Comparison of ENCODE assay signal across 8 cellular contexts in the genomic region with DNA sequence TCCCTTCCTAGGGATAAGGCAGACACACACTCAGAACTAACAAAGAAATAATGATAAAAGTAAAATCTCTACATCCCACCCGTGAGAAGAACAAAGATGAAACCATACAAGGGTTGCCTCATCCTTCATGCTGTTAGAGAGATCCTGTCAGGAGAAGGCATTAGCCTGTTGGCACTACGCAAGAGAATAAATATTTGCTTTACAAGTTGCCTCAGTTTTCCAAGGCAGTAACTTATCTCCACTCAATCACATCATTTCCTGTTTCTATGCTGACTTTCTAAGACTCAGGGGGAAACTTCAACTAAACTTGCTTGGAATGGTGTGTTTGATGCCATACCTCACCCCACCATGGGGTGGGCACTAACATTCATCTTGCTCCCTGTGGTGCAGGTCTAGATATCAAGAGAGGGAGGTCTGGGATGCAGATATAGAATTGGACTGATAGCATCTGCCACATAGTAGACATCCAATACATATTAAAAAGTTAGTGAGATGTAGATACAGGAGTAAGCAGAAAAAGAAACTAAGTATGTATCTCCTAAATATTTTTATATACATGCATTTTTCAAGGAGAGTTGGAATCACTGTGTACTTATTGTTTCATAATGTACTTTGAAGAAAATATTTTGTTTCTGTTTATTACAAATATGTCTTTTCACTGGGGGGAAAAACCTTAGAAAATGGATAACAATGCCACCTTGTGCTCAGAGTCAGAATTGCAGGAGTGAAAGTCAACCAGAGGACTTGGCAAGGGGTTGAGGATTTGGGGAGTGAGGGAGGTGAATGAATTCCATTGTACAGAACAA. TPM values are rescaled to one million over a fixed set of nuclear protein-coding genes. Genes with fewer than 3 reads are reported as not detected.
DNase-seq lines count a peak whose midpoint lies in the region; ATAC-seq lines count a peak whose summit lies in the region.

No MANE protein-coding gene starts in this region.

- H3K27ac ChIP-seq in GM23248 (0 out of 2 replicates have a peak overlapping the region, but pooled peaks have one; percentile 24), mesenchymal stem cell (ENCODE audit: low read length, poor library complexity, severe bottlenecking) (no peak overlapping the region)

- no peaks in the 10 kb centered on the region for H3K79me1 ChIP-seq in mesenchymal stem cell (replicated peaks; ENCODE audit: low read length, poor library complexity, severe bottlenecking)

- H3K79me2 ChIP-seq in GM23248 (ENCODE audit: insufficient read depth) = no peaks in the 10 kb centered on the region

- H2BK15ac ChIP-seq in mesenchymal stem cell (ENCODE audit: low read depth, poor library complexity, severe bottlenecking) = no peak overlapping the region

- H2BK5ac ChIP-seq in mesenchymal stem cell (ENCODE audit: low read depth, low read length, poor library complexity, severe bottlenecking) = no peak overlapping the region

- H3K4me3 ChIP-seq in GM23248 (no peak overlapping the region), mesenchymal stem cell (ENCODE audit: insufficient read depth in 1 of 2, low read depth in 1 of 2, low read length in 2 of 2) (no peak overlapping the region)

- no peak overlapping the region for H3K18ac ChIP-seq in mesenchymal stem cell (ENCODE audit: low read depth in 1 of 2, low read length in 2 of 2)

- H3K4me2 ChIP-seq in GM23248 (ENCODE audit: unreplicated experiment) (peak overlapping the region; percentile 48), mesenchymal stem cell (ENCODE audit: low read length, poor library complexity, severe bottlenecking) (no peak overlapping the region)

- H2AFZ ChIP-seq in GM23248 (peak overlapping the region; percentile 70), mesenchymal stem cell (ENCODE audit: low read depth, low read length) (no peak overlapping the region)

- no peaks in the 10 kb centered on the region for H3K9me3 ChIP-seq in GM23248 (ENCODE audit: low read depth)
- no peaks in the 10 kb centered on the region for H3K9me3 ChIP-seq in mesenchymal stem cell (ENCODE audit: control insufficient read depth, low read length)

- no peaks in the 10 kb centered on the region for H4K20me1 ChIP-seq in GM23248 (ENCODE audit: insufficient read depth)

- H3K36me3 ChIP-seq in GM23248 (ENCODE audit: low read depth) (no peaks in the 10 kb centered on the region), mesenchymal stem cell (ENCODE audit: control insufficient read depth in 1 of 2, insufficient read depth in 2 of 2, low read depth in 1 of 2, low read length in 2 of 2) (no peaks in the 10 kb centered on the region)

- DNase-seq in SIG-M5 treated with dmso at 0.1 percent for 504 hours (lab: John Stamatoyannopoulos, UW; ENCODE audit: unreplicated experiment) = peak; percentile 18
- no peak for DNase-seq in SIG-M5 (lab: John Stamatoyannopoulos, UW)
- DNase-seq in GM23248 = peak; percentile 52
- DNase-seq in NCI-H526 (lab: John Stamatoyannopoulos, UW) = peak; percentile 2 to 50
- peak; percentile 50 for DNase-seq in cerebellar cortex (ENCODE audit: low spot score)
- DNase-seq in mesenchymal stem cell = peak; percentile 29

- H3K4ac ChIP-seq in mesenchymal stem cell (ENCODE audit: low read depth in 1 of 2, low read length in 2 of 2) = no peak overlapping the region

- no peaks in the 10 kb centered on the region for H3K9me2 ChIP-seq in GM23248 (ENCODE audit: insufficient read depth)

- in situ Hi-C loops in GM23248 (cut with MboI) = no loop called here

- 6 to 11% methylated on average over 2 of the region's 2 CpGs for WGBS in GM23248 (ENCODE audit: low coverage in 1 of 2, low lambda C conversion rate in 2 of 2, missing lambda C conversion rate in 2 of 2), 2 experiments
- 20% methylated on average over 1 of the region's 2 CpGs for WGBS in mesenchymal stem cell

- no peak overlapping the region for H2BK12ac ChIP-seq in mesenchymal stem cell (ENCODE audit: low read length in 2 of 2)

- no peak overlapping the region for H3K23ac ChIP-seq in mesenchymal stem cell (ENCODE audit: low read length in 2 of 2)

- H3K4me1 ChIP-seq in GM23248 (ENCODE audit: insufficient read depth) = peaks cover 19% of the 10 kb centered on the region
- peaks cover 1% of the 10 kb centered on the region for H3K4me1 ChIP-seq in mesenchymal stem cell (ENCODE audit: control insufficient read depth, insufficient read depth, low read depth, low read length)

- ATAC-seq in GM21367 (IDR thresholded peaks at IDR 0.05; ENCODE audit: unreplicated experiment) (no peak), GM19455 (IDR thresholded peaks at IDR 0.05; ENCODE audit: unreplicated experiment) (no peak)

- H3K14ac ChIP-seq in mesenchymal stem cell (ENCODE audit: low read length in 2 of 2) = no peak overlapping the region

- H2AK5ac ChIP-seq in mesenchymal stem cell (ENCODE audit: low read length, severe bottlenecking) = no peak overlapping the region

- H3F3A ChIP-seq in GM23248 (ENCODE audit: insufficient read depth) = peaks cover 5% of the 10 kb centered on the region; the same call in 1 of the 2 replicates

- H2BK120ac ChIP-seq in mesenchymal stem cell (ENCODE audit: low read depth, low read length) = no peak overlapping the region

- no peak overlapping the region for H4K91ac ChIP-seq in mesenchymal stem cell (ENCODE audit: low read length)

- H3K9ac ChIP-seq in GM23248 = peak overlapping the region; percentile 10; the same call in 1 of the 2 replicates
- H3K9ac ChIP-seq in mesenchymal stem cell (ENCODE audit: low read length) = no peak overlapping the region

- H4K8ac ChIP-seq in mesenchymal stem cell (ENCODE audit: low read length) = no peak overlapping the region

- H3K27me3 ChIP-seq in GM23248 (replicated peaks; ENCODE audit: insufficient read depth) = no peaks in the 10 kb centered on the region
- peaks cover 0 to 10% of the 10 kb centered on the region in 2 experiments for H3K27me3 ChIP-seq in mesenchymal stem cell (ENCODE audit: control insufficient read depth in 1 of 2, insufficient read depth in 1 of 2, low read length in 2 of 2)

RNA-seq across cellular contexts. Expression of a gene that starts 57.2 kb away (rescaled TPM):
- 0.54 and 2.4 TPM in 2 replicates for total RNA-seq in GM23248 (2014; rRNA removed; shearing (Covaris generic))
- 2.4 TPM in 2 replicates for polyA plus RNA-seq in GM23248 (2016; fragmentation: Nextera tagmentation; extraction: Ambion mirVana)
- 110 TPM for polyA plus RNA-seq in mesenchymal stem cell (2013, experiment 1 of 2)
- polyA plus RNA-seq in mesenchymal stem cell (2013, experiment 2 of 2) = 115 TPM
